In genomic region chr1:89945852-89946476, GRCh38 we compare ENCODE assay signal across 8 cellular contexts. TPM values are rescaled to one million over a fixed set of nuclear protein-coding genes. Genes with fewer than 3 reads are reported as not detected.
DNase-seq lines count a peak whose midpoint lies in the region; ATAC-seq, FAIRE-seq and TF ChIP-seq lines count a peak whose summit lies in the region.

No MANE protein-coding gene starts in this region.

- DNase-seq in GM12892 (ENCODE audit: insufficient read length) (no peak), astrocyte of the spinal cord (ENCODE audit: low read depth, low spot score) (peak; percentile 47), GF-D8 (lab: John Stamatoyannopoulos, UW) (no peak), SIG-M5 (lab: John Stamatoyannopoulos, UW) (no peak), omental fat pad (ENCODE audit: low spot score) (no peak)
- no peak for DNase-seq in activated CD4-positive, alpha-beta T cell treated with anti-CD3 and anti-CD28 coated beads, Interleukin-2, amount 50 U/mL, for 4 hours

- TF ChIP-seq POLR2A in GM12892 (IDR thresholded peaks at IDR 0.05; ENCODE audit: low read depth, low read length) = no peak

- no peak for TF ChIP-seq CTCF in astrocyte of the spinal cord (IDR thresholded peaks at IDR 0.05; ENCODE audit: low read depth, low read length)
- TF ChIP-seq CTCF in omental fat pad (IDR thresholded peaks at IDR 0.05) = no peak

- in situ Hi-C loops in astrocyte of the spinal cord (cut with HindIII; ENCODE audit: low sequenced_read_pairs) = no loop called here

- H3K4me3 ChIP-seq in astrocyte of the spinal cord (ENCODE audit: low read depth, low read length) = no peak overlapping the region

- FAIRE-seq in GM12892 (lab: Jason Lieb, UNC) = peak; percentile 87

- ATAC-seq in GM19467 (IDR thresholded peaks at IDR 0.05; ENCODE audit: unreplicated experiment) (peak; percentile 80), HG03095 (IDR thresholded peaks at IDR 0.05; ENCODE audit: unreplicated experiment) (peak; percentile 93), omental fat pad (ENCODE audit: low FRiP score) (no peak)

RNA-seq across cellular contexts. Expression of gene ZNF326, which starts 48.9 kb away (rescaled TPM):
- polyA plus RNA-seq in GM12892 (2012; ENCODE audit: missing spikeins) = 18.1 TPM
- total RNA-seq in omental fat pad = 10 to 100 TPM; 11.1 to 19.1 (median 14.5) TPM
